1 cellular context compared by ENCODE assay signal in the genomic region with DNA sequence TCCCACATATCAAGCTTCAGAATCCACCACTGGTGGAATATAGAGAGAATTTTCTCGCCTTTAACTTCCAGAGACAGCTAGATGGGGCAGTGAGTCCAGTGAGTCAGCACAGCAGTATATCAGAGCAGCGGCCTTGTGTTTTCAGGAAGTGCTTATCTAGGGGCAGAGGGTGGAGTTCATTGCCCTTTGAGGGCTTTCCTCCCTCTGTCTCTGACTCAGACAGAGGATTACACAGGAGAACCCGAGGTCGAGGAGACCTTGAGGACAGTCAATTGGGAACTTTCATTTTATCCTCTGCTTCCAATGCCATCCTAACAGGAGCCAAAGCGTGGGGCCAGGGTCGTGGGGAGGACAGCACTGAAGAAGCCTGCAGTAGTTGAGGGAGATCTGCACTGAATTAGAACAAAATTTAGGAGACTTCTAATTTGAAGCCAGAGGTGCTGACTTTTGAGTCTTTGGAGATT.
TF ChIP-seq lines count a peak whose summit lies in the region.

No MANE protein-coding gene starts in this region.

TF ChIP-seq in HepG2, 621 proteins besides CTCF, POLR2A, EP300 and RAD21 (continued from another document and continues in another):
- TF ChIP-seq, protein P1, sequence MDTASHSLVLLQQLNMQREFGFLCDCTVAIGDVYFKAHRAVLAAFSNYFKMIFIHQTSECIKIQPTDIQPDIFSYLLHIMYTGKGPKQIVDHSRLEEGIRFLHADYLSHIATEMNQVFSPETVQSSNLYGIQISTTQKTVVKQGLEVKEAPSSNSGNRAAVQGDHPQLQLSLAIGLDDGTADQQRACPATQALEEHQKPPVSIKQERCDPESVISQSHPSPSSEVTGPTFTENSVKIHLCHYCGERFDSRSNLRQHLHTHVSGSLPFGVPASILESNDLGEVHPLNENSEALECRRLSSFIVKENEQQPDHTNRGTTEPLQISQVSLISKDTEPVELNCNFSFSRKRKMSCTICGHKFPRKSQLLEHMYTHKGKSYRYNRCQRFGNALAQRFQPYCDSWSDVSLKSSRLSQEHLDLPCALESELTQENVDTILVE (CRISPR knock-in tag; IDR thresholded peaks at IDR 0.05): 0 out of 2 replicates have a peak, but pooled peaks have one; percentile 40
- TF ChIP-seq THYN1 (CRISPR knock-in tag; IDR thresholded peaks at IDR 0.05; ENCODE audit: borderline replicate concordance, low read depth) (no peak), ZNF761 (CRISPR knock-in tag; conservative IDR thresholded peaks at IDR 0.05) (peak; percentile 84; the same call in 1 of the 2 replicates), MZF1 (CRISPR knock-in tag; IDR thresholded peaks at IDR 0.05; ENCODE audit: borderline replicate concordance) (no peak), KLF16 (CRISPR knock-in tag; IDR thresholded peaks at IDR 0.05) (peak in 1 of 2 experiments; percentile 75; a peak in 1 of 4 replicates), KLF12 (CRISPR knock-in tag; IDR thresholded peaks at IDR 0.05; ENCODE audit: borderline replicate concordance) (no peak), ZNF546 (CRISPR knock-in tag; conservative IDR thresholded peaks at IDR 0.05) (no peak), POLR2AphosphoS2 (IDR thresholded peaks at IDR 0.05; ENCODE audit: low read depth, low read length) (no peak), XBP1 (CRISPR knock-in tag; IDR thresholded peaks at IDR 0.05) (no peak), RXRB (CRISPR knock-in tag; IDR thresholded peaks at IDR 0.05; ENCODE audit: borderline replicate concordance) (peak; percentile 99), ZNF225 (CRISPR knock-in tag; IDR thresholded peaks at IDR 0.05) (no peak), ZNF790 (CRISPR knock-in tag; IDR thresholded peaks at IDR 0.05; ENCODE audit: borderline replicate concordance) (no peak), ZNF207 (IDR thresholded peaks at IDR 0.05; ENCODE audit: borderline replicate concordance) (no peak), ZNF432 (CRISPR knock-in tag; IDR thresholded peaks at IDR 0.05; ENCODE audit: borderline replicate concordance) (no peak), HOXA3 (CRISPR knock-in tag; IDR thresholded peaks at IDR 0.05) (peak; percentile 79; the same call in 1 of the 2 replicates), KLF9 (CRISPR knock-in tag; IDR thresholded peaks at IDR 0.05; ENCODE audit: low read depth) (no peak), ZNF768 (CRISPR knock-in tag; IDR thresholded peaks at IDR 0.05) (no peak), ZNF883 (CRISPR knock-in tag; IDR thresholded peaks at IDR 0.05; ENCODE audit: not compliant biosample characterization) (no peak), GATA4 (IDR thresholded peaks at IDR 0.05; ENCODE audit: borderline replicate concordance, low read depth) (peak; percentile 93; the same call in 1 of the 2 replicates), ZNF652 (CRISPR knock-in tag; IDR thresholded peaks at IDR 0.05; ENCODE audit: borderline replicate concordance, low read depth) (peak; percentile 39; the same call in 1 of the 2 replicates), ZSCAN29 (CRISPR knock-in tag; conservative IDR thresholded peaks at IDR 0.05) (0 out of 2 replicates have a peak, but pooled peaks have one; percentile 59), TGIF2 (CRISPR knock-in tag; IDR thresholded peaks at IDR 0.05) (peak; percentile 40; the same call in 1 of the 2 replicates), HNRNPUL1 (IDR thresholded peaks at IDR 0.05; ENCODE audit: low read depth, low read length) (no peak), PRPF4 (IDR thresholded peaks at IDR 0.05; ENCODE audit: low read depth, low read length, poor library complexity, severe bottlenecking) (no peak), GABPB1 (CRISPR knock-in tag; IDR thresholded peaks at IDR 0.05) (peak; percentile 65; the same call in 1 of the 2 replicates), ZNF10 (CRISPR knock-in tag; IDR thresholded peaks at IDR 0.05; ENCODE audit: borderline replicate concordance, low read depth) (no peak), ZNF709 (CRISPR knock-in tag; IDR thresholded peaks at IDR 0.05) (no peak), MLLT10 (CRISPR knock-in tag; IDR thresholded peaks at IDR 0.05) (no peak), SMC3 (IDR thresholded peaks at IDR 0.05; ENCODE audit: low read length) (peak; percentile 22; the same call in 1 of the 2 replicates), ZNF777 (CRISPR knock-in tag; IDR thresholded peaks at IDR 0.05) (no peak), PHF21A (CRISPR knock-in tag; IDR thresholded peaks at IDR 0.05) (peak; percentile 84), ZNF460 (CRISPR knock-in tag; IDR thresholded peaks at IDR 0.05; ENCODE audit: borderline replicate concordance) (peak; percentile 6; the same call in 1 of the 2 replicates), ZFX (CRISPR knock-in tag; IDR thresholded peaks at IDR 0.05; ENCODE audit: low read depth) (peak; percentile 75), GPN1 (CRISPR knock-in tag; IDR thresholded peaks at IDR 0.05; ENCODE audit: borderline replicate concordance) (no peak), ISL2 (CRISPR knock-in tag; IDR thresholded peaks at IDR 0.05) (peak; percentile 88), SIX1 (CRISPR knock-in tag; IDR thresholded peaks at IDR 0.05; ENCODE audit: borderline replicate concordance) (peak; percentile 58; the same call in 1 of the 2 replicates), DNMT3B (CRISPR knock-in tag; conservative IDR thresholded peaks at IDR 0.05) (no peak), KAT8 (CRISPR knock-in tag; IDR thresholded peaks at IDR 0.05) (peak; percentile 82), NR2F6 (IDR thresholded peaks at IDR 0.05) (peak; percentile 96), NR2F6 (CRISPR knock-in tag; IDR thresholded peaks at IDR 0.05) (peak; percentile 98), DR1 (CRISPR knock-in tag; IDR thresholded peaks at IDR 0.05) (peak; percentile 35; the same call in 1 of the 2 replicates)
- TF ChIP-seq, protein P2, sequence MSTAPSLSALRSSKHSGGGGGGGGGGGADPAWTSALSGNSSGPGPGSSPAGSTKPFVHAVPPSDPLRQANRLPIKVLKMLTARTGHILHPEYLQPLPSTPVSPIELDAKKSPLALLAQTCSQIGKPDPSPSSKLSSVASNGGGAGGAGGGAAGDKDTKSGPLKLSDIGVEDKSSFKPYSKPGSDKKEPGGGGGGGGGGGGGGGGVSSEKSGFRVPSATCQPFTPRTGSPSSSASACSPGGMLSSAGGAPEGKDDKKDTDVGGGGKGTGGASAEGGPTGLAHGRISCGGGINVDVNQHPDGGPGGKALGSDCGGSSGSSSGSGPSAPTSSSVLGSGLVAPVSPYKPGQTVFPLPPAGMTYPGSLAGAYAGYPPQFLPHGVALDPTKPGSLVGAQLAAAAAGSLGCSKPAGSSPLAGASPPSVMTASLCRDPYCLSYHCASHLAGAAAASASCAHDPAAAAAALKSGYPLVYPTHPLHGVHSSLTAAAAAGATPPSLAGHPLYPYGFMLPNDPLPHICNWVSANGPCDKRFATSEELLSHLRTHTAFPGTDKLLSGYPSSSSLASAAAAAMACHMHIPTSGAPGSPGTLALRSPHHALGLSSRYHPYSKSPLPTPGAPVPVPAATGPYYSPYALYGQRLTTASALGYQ (CRISPR knock-in tag; IDR thresholded peaks at IDR 0.05): peak; percentile 82; the same call in 1 of the 2 replicates
- TF ChIP-seq, protein P3, sequence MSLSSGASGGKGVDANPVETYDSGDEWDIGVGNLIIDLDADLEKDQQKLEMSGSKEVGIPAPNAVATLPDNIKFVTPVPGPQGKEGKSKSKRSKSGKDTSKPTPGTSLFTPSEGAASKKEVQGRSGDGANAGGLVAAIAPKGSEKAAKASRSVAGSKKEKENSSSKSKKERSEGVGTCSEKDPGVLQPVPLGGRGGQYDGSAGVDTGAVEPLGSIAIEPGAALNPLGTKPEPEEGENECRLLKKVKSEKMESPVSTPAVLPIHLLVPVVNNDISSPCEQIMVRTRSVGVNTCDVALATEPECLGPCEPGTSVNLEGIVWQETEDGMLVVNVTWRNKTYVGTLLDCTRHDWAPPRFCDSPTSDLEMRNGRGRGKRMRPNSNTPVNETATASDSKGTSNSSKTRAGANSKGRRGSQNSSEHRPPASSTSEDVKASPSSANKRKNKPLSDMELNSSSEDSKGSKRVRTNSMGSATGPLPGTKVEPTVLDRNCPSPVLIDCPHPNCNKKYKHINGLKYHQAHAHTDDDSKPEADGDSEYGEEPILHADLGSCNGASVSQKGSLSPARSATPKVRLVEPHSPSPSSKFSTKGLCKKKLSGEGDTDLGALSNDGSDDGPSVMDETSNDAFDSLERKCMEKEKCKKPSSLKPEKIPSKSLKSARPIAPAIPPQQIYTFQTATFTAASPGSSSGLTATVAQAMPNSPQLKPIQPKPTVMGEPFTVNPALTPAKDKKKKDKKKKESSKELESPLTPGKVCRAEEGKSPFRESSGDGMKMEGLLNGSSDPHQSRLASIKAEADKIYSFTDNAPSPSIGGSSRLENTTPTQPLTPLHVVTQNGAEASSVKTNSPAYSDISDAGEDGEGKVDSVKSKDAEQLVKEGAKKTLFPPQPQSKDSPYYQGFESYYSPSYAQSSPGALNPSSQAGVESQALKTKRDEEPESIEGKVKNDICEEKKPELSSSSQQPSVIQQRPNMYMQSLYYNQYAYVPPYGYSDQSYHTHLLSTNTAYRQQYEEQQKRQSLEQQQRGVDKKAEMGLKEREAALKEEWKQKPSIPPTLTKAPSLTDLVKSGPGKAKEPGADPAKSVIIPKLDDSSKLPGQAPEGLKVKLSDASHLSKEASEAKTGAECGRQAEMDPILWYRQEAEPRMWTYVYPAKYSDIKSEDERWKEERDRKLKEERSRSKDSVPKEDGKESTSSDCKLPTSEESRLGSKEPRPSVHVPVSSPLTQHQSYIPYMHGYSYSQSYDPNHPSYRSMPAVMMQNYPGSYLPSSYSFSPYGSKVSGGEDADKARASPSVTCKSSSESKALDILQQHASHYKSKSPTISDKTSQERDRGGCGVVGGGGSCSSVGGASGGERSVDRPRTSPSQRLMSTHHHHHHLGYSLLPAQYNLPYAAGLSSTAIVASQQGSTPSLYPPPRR (CRISPR knock-in tag; IDR thresholded peaks at IDR 0.05; ENCODE audit: borderline replicate concordance): peak; percentile 75; the same call in 1 of the 2 replicates
- TF ChIP-seq, protein P4, sequence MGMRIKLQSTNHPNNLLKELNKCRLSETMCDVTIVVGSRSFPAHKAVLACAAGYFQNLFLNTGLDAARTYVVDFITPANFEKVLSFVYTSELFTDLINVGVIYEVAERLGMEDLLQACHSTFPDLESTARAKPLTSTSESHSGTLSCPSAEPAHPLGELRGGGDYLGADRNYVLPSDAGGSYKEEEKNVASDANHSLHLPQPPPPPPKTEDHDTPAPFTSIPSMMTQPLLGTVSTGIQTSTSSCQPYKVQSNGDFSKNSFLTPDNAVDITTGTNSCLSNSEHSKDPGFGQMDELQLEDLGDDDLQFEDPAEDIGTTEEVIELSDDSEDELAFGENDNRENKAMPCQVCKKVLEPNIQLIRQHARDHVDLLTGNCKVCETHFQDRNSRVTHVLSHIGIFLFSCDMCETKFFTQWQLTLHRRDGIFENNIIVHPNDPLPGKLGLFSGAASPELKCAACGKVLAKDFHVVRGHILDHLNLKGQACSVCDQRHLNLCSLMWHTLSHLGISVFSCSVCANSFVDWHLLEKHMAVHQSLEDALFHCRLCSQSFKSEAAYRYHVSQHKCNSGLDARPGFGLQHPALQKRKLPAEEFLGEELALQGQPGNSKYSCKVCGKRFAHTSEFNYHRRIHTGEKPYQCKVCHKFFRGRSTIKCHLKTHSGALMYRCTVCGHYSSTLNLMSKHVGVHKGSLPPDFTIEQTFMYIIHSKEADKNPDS (CRISPR knock-in tag; IDR thresholded peaks at IDR 0.05): no peak
- TF ChIP-seq, protein P5, sequence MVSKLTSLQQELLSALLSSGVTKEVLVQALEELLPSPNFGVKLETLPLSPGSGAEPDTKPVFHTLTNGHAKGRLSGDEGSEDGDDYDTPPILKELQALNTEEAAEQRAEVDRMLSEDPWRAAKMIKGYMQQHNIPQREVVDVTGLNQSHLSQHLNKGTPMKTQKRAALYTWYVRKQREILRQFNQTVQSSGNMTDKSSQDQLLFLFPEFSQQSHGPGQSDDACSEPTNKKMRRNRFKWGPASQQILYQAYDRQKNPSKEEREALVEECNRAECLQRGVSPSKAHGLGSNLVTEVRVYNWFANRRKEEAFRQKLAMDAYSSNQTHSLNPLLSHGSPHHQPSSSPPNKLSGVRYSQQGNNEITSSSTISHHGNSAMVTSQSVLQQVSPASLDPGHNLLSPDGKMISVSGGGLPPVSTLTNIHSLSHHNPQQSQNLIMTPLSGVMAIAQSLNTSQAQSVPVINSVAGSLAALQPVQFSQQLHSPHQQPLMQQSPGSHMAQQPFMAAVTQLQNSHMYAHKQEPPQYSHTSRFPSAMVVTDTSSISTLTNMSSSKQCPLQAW (CRISPR knock-in tag; IDR thresholded peaks at IDR 0.05): peak; percentile 91
- TF ChIP-seq, protein P6, sequence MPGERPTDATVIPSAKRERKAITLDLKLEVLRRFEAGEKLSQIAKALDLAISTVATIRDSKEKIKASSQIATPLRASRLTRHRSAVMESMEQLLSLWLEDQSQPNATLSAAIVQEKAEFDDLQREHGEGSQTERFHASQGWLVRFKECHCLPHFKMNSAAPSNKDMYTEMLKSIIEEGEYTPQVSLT (CRISPR knock-in tag; IDR thresholded peaks at IDR 0.05; ENCODE audit: borderline replicate concordance, low read depth): no peak
- TF ChIP-seq, protein P7, sequence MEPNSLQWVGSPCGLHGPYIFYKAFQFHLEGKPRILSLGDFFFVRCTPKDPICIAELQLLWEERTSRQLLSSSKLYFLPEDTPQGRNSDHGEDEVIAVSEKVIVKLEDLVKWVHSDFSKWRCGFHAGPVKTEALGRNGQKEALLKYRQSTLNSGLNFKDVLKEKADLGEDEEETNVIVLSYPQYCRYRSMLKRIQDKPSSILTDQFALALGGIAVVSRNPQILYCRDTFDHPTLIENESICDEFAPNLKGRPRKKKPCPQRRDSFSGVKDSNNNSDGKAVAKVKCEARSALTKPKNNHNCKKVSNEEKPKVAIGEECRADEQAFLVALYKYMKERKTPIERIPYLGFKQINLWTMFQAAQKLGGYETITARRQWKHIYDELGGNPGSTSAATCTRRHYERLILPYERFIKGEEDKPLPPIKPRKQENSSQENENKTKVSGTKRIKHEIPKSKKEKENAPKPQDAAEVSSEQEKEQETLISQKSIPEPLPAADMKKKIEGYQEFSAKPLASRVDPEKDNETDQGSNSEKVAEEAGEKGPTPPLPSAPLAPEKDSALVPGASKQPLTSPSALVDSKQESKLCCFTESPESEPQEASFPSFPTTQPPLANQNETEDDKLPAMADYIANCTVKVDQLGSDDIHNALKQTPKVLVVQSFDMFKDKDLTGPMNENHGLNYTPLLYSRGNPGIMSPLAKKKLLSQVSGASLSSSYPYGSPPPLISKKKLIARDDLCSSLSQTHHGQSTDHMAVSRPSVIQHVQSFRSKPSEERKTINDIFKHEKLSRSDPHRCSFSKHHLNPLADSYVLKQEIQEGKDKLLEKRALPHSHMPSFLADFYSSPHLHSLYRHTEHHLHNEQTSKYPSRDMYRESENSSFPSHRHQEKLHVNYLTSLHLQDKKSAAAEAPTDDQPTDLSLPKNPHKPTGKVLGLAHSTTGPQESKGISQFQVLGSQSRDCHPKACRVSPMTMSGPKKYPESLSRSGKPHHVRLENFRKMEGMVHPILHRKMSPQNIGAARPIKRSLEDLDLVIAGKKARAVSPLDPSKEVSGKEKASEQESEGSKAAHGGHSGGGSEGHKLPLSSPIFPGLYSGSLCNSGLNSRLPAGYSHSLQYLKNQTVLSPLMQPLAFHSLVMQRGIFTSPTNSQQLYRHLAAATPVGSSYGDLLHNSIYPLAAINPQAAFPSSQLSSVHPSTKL (CRISPR knock-in tag; IDR thresholded peaks at IDR 0.05): peak; percentile 98
- TF ChIP-seq, protein P8, sequence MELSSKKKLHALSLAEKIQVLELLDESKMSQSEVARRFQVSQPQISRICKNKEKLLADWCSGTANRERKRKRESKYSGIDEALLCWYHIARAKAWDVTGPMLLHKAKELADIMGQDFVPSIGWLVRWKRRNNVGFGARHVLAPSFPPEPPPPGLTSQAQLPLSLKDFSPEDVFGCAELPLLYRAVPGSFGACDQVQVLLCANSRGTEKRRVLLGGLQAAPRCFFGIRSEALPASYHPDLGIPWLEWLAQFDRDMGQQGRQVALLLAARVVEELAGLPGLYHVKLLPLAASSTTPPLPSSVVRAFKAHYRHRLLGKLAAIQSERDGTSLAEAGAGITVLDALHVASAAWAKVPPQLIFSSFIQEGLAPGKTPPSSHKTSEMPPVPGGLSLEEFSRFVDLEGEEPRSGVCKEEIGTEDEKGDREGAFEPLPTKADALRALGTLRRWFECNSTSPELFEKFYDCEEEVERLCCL (CRISPR knock-in tag; IDR thresholded peaks at IDR 0.05; ENCODE audit: borderline replicate concordance): no peak
